Comparison of ENCODE assay signal across 27 cellular contexts in the genomic region with DNA sequence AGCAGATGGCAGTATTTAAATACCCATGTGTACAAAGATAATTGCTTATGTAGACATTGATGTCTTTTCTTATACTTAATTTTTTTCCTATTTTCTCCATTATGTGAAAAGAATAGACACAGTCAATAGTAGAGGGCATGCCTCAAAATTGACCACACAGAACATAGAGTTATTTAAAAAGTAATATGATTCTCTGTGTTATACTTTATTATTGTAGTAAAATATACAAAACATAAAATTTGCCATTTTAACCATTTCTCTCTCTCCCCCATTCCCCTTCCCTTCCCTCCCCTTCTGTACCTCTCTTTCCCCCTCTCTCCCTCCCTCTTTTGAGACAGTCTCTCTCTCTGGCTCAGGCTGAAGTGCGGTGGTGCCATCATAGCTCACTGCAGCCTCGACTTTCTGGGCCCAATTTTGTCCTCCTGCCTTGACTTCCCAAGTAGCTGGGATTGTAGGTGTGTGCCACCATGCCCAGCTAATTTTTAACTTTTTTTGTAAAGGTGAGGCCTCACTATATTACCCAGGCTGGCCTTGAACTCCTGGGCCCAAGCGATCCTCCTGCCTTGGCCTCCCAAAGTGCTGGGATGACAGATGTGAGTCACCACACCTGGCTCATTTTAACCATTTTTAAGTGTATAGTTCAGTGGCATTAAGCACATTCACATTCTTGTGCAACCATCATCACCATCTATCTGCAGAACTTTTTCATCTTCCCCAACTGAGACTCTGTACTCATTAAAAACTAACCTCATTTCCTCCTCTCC.
"Had no signal": no experiment of that assay in that cellular context is flagged by ENCODE, and none has a peak within 500 bp of the region (broad histone marks: within the 10 kb centered on the region; RNA-seq: fewer than 3 reads in every experiment).

No MANE protein-coding gene starts in this region.

- H3K27me3 Mint-ChIP-seq: naive thymus-derived CD8-positive, alpha-beta T cell; stimulated activated naive CD8-positive, alpha-beta T cell treated with anti-CD3 and anti-CD28 coated beads, Interleukin-15, Interleukin-2, amounts not matched to agents 100 ng/mL and 50 ng/mL, for 24 hours; type B pancreatic cell had no signal

- H3K9me3 ChIP-seq: left lung, lower lobe of right lung, pancreas, prostate gland, sigmoid colon, spleen, suprapubic skin, thoracic aorta, tibial artery, uterus had no signal

- H3K36me3 Mint-ChIP-seq: stimulated activated effector memory CD8-positive, alpha-beta T cell treated with anti-CD3 and anti-CD28 coated beads, Interleukin-12 subunit alpha, Interleukin-12 subunit beta, amount 100 ng/mL, for 72 hours had no signal

- H3K36me3 ChIP-seq: left lung, lower lobe of right lung, pancreas, prostate gland, sigmoid colon, suprapubic skin, thoracic aorta, tibial artery, uterus had no signal

- H3K9me3 Mint-ChIP-seq: nephron; stimulated activated effector memory CD8-positive, alpha-beta T cell treated with anti-CD3 and anti-CD28 coated beads, Interleukin-12 subunit alpha, Interleukin-12 subunit beta, amount 100 ng/mL, for 72 hours; type B pancreatic cell had no signal

- H3K4me3 Mint-ChIP-seq: naive thymus-derived CD8-positive, alpha-beta T cell; nephron; neural crest cell; stimulated activated effector memory CD8-positive, alpha-beta T cell treated with anti-CD3 and anti-CD28 coated beads, Interleukin-12 subunit alpha, Interleukin-12 subunit beta, amount 100 ng/mL, for 72 hours; stimulated activated naive CD8-positive, alpha-beta T cell treated with anti-CD3 and anti-CD28 coated beads, Interleukin-15, Interleukin-2, amounts not matched to agents 100 ng/mL and 50 ng/mL, for 24 hours; type B pancreatic cell had no signal

- DNase-seq: kidney; left colon; left lung; lower lobe of right lung; mammary epithelial cell; mesenchymal stem cell; naive thymus-derived CD8-positive, alpha-beta T cell; nucleus accumbens; pancreas; posterior cingulate gyrus; retina; right cardiac atrium; sigmoid colon; spleen; stimulated activated CD4-positive, alpha-beta T cell treated with anti-CD3 and anti-CD28 coated beads, Interleukin-4, amount 100 ng/mL, for 24 hours; stimulated activated naive CD4-positive, alpha-beta T cell; tibial artery; uterus had no signal

- H3K4me3 ChIP-seq: left lung, lower lobe of right lung, pancreas, prostate gland, sigmoid colon, spleen, suprapubic skin, thoracic aorta, tibial artery, uterus had no signal

- ATAC-seq: left lung; lower lobe of right lung; naive thymus-derived CD8-positive, alpha-beta T cell; right cardiac atrium; stimulated activated effector memory CD8-positive, alpha-beta T cell treated with anti-CD3 and anti-CD28 coated beads, Interleukin-12 subunit alpha, Interleukin-12 subunit beta, amount 100 ng/mL, for 72 hours had no signal

- H3K27ac Mint-ChIP-seq: nephron; stimulated activated effector memory CD8-positive, alpha-beta T cell treated with anti-CD3 and anti-CD28 coated beads, Interleukin-12 subunit alpha, Interleukin-12 subunit beta, amount 100 ng/mL, for 72 hours; stimulated activated naive CD8-positive, alpha-beta T cell treated with anti-CD3 and anti-CD28 coated beads, Interleukin-15, Interleukin-2, amounts not matched to agents 100 ng/mL and 50 ng/mL, for 24 hours; type B pancreatic cell had no signal

- FAIRE-seq: kidney, pancreas, small intestine had no signal

- H3K27ac ChIP-seq: left lung, lower lobe of right lung, pancreas, prostate gland, sigmoid colon, spleen, suprapubic skin, thoracic aorta, tibial artery, uterus had no signal

- H3K27me3 ChIP-seq: left lung, pancreas, sigmoid colon, spleen, suprapubic skin, tibial artery, uterus had no signal
